Comparison of ENCODE assay signal across 1 cellular context in genomic region chr1:44543816-44544185, GRCh38.
TF ChIP-seq lines count a peak whose summit lies in the region.

No MANE protein-coding gene starts in this region.

TF ChIP-seq in HEK293, 187 proteins besides CTCF, POLR2A, EP300 and RAD21:
- TF ChIP-seq ZNF398 (tag by site-specific recombination; IDR thresholded peaks at IDR 0.05): no peak
- TF ChIP-seq ZIC2 (tag by site-specific recombination; IDR thresholded peaks at IDR 0.05): peak; percentile 93
